ENCODE assay signal across 23 cellular contexts in the genomic region with DNA sequence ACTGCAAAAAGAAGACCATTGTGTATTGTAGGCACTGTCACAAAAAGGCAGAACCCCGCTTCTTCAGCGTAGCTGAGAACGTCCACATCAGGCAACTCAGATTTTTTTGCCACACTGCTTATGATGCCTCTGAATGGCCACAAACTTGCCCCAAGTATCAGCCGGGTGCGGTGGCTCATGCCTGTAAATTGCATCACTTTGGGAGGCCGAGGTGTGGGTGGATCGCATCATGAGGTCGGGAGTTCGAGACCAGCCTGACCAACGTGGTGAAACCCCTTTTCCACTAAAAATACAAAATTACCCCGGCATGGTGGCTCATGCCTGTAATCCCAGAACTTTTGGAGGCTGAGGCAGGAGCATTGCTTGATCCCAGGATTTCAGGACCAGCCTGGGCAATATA. TPM values are rescaled to one million over a fixed set of nuclear protein-coding genes. Genes with fewer than 3 reads are reported as not detected.
"Had no signal": no experiment of that assay in that cellular context is flagged by ENCODE, and none has a peak within 500 bp of the region (broad histone marks: within the 10 kb centered on the region; RNA-seq: fewer than 3 reads in every experiment).

No MANE protein-coding gene starts in this region.

- H3K4me1 Mint-ChIP-seq: endodermal cell, memory B cell had no signal

- DNase-seq: activated CD8-positive, alpha-beta memory T cell treated with anti-CD3 and anti-CD28 coated beads for 24 hours; activated naive CD4-positive, alpha-beta T cell; central memory CD4-positive, alpha-beta T cell; endodermal cell; foreskin fibroblast; head of caudate nucleus; hippocampal formation; midbrain; naive thymus-derived CD8-positive, alpha-beta T cell; nucleus accumbens; pancreas; retina; sigmoid colon; small intestine; stimulated activated naive CD4-positive, alpha-beta T cell; T-helper 9 cell; testis; transverse colon had no signal

- H3K4me3 Mint-ChIP-seq: endodermal cell; memory B cell; naive thymus-derived CD8-positive, alpha-beta T cell; neural crest cell had no signal

- H3K27ac Mint-ChIP-seq: endodermal cell, memory B cell had no signal

- H3K36me3 Mint-ChIP-seq: activated naive CD4-positive, alpha-beta T cell treated with anti-CD3 and anti-CD28 coated beads, Interleukin-2, amount 50 U/mL, for 72 hours had no signal

- ATAC-seq: esophagus mucosa; naive thymus-derived CD8-positive, alpha-beta T cell; pancreas had no signal

- H3K9me3 Mint-ChIP-seq: activated CD4-positive, alpha-beta T cell treated with anti-CD3 and anti-CD28 coated beads, Interleukin-2, amount 10 ng/mL, durations not matched to agents 24 days and 14 days; activated naive CD4-positive, alpha-beta T cell treated with anti-CD3 and anti-CD28 coated beads, Interleukin-2, amount 50 U/mL, for 72 hours had no signal

RNA-seq across cellular contexts. Expression of a gene that starts 14.9 kb away (rescaled TPM):
- total RNA-seq: endodermal cell, neural crest cell had no signal
